16 cellular contexts compared by ENCODE assay signal in genomic region chr4:141425124-141425523, GRCh38.
DNase-seq lines count a peak whose midpoint lies in the region; ATAC-seq and TF ChIP-seq lines count a peak whose summit lies in the region.
"Had no signal": no experiment of that assay in that cellular context is flagged by ENCODE, and none has a peak within 500 bp of the region (broad histone marks: within the 10 kb centered on the region; RNA-seq: fewer than 3 reads in every experiment).

No MANE protein-coding gene starts in this region.

- H3K4me1 ChIP-seq in heart left ventricle (peaks cover 0 to 17% (median 0%) of the 10 kb centered on the region in 12 donors), right atrium auricular region (no peaks in the 10 kb centered on the region)
- H3K4me1 ChIP-seq: SJCRH30, testis had no signal

- intact Hi-C loops in heart left ventricle (cut with DNase I) = no loop called here

- TF ChIP-seq CTCF in heart left ventricle (IDR thresholded peaks at IDR 0.05) (no peak), right atrium auricular region (IDR thresholded peaks at IDR 0.05) (no peak), glutamatergic neuron (IDR thresholded peaks at IDR 0.05; ENCODE audit: partially characterized antibody, unreplicated experiment) (no peak)

- no peak for TF ChIP-seq POLR2A in heart left ventricle (IDR thresholded peaks at IDR 0.05)

- WGBS in heart left ventricle, 4 donors = 24 to 36% (median 25%) methylated on average over 1 of the region's 1 CpG

- no peak overlapping the region for H3K4me3 ChIP-seq in heart left ventricle
- H3K4me3 ChIP-seq in right atrium auricular region = no peak overlapping the region
- H3K4me3 ChIP-seq: cardiac muscle cell, SJCRH30, testis had no signal

- H3K4me1 Mint-ChIP-seq in glutamatergic neuron (ENCODE audit: low read depth, unreplicated experiment) = no peaks in the 10 kb centered on the region
- H3K4me1 Mint-ChIP-seq: activated CD4-positive, alpha-beta memory T cell treated with anti-CD3 and anti-CD28 coated beads, Interleukin-2, amount 10 ng/mL, durations not matched to agents 7 days and 5 days; memory B cell had no signal

- ATAC-seq in heart left ventricle (peak in 3 of 4 donors; percentile 52 to 85 (median 84)), GM21619 (IDR thresholded peaks at IDR 0.05; ENCODE audit: unreplicated experiment) (no peak)

- H3K9me3 ChIP-seq in heart left ventricle (peaks cover 0 to 14% (median 0%) of the 10 kb centered on the region in 12 donors), right atrium auricular region (peaks cover 0 to 7% of the 10 kb centered on the region in 2 donors)
- H3K9me3 ChIP-seq: SJCRH30, testis had no signal

- H3K27me3 Mint-ChIP-seq in glutamatergic neuron (ENCODE audit: unreplicated experiment) = no peaks in the 10 kb centered on the region

- DNase-seq in heart left ventricle (no peak), right atrium auricular region (ENCODE audit: low spot score) (no peak), amniotic epithelial cell (ENCODE audit: low read depth) (peak; percentile 80), fibroblast of the conjunctiva (ENCODE audit: low read depth) (peak; percentile 37), smooth muscle cell of the brain vasculature (ENCODE audit: low read depth, low spot score) (peak; percentile 52), glutamatergic neuron (no peak), NCI-H2171 (lab: John Stamatoyannopoulos, UW) (no peak)
- DNase-seq: activated CD4-positive, alpha-beta memory T cell treated with anti-CD3 and anti-CD28 coated beads, Interleukin-2, amount 10 ng/mL, durations not matched to agents 7 days and 5 days; activated effector memory CD4-positive, alpha-beta T cell treated with Interleukin-2 at 50 U/mL for 16 hours; Calu3; SJCRH30; stimulated activated CD4-positive, alpha-beta T cell treated with anti-CD3 and anti-CD28 coated beads, Interleukin-12 subunit alpha, Interleukin-12 subunit beta, amount 100 ng/mL, for 4 hours; testis had no signal

- no peaks in the 10 kb centered on the region for H3K36me3 Mint-ChIP-seq in glutamatergic neuron (ENCODE audit: unreplicated experiment)
- H3K36me3 Mint-ChIP-seq: memory B cell had no signal

- H3K36me3 ChIP-seq in heart left ventricle (no peaks in the 10 kb centered on the region), right atrium auricular region (no peaks in the 10 kb centered on the region)
- H3K36me3 ChIP-seq: cardiac muscle cell, SJCRH30 had no signal

- H3K9me3 Mint-ChIP-seq in glutamatergic neuron (ENCODE audit: unreplicated experiment) = no peaks in the 10 kb centered on the region
- H3K9me3 Mint-ChIP-seq: activated CD4-positive, alpha-beta memory T cell treated with anti-CD3 and anti-CD28 coated beads, Interleukin-2, amount 10 ng/mL, durations not matched to agents 7 days and 5 days had no signal

- no peak overlapping the region for H3K27ac Mint-ChIP-seq in glutamatergic neuron (ENCODE audit: unreplicated experiment)
- H3K27ac Mint-ChIP-seq: activated CD4-positive, alpha-beta memory T cell treated with anti-CD3 and anti-CD28 coated beads, Interleukin-2, amount 10 ng/mL, durations not matched to agents 7 days and 5 days; memory B cell had no signal

- no peak overlapping the region for H3K27ac ChIP-seq in heart left ventricle
- no peak overlapping the region for H3K27ac ChIP-seq in right atrium auricular region
- H3K27ac ChIP-seq: cardiac muscle cell, SJCRH30, testis had no signal

- no peaks in the 10 kb centered on the region for H3K27me3 ChIP-seq in heart left ventricle
- no peaks in the 10 kb centered on the region for H3K27me3 ChIP-seq in right atrium auricular region
- H3K27me3 ChIP-seq: cardiac muscle cell, SJCRH30, testis had no signal

- no peak overlapping the region for H3K4me3 Mint-ChIP-seq in glutamatergic neuron (ENCODE audit: unreplicated experiment)
- H3K4me3 Mint-ChIP-seq: activated CD4-positive, alpha-beta memory T cell treated with anti-CD3 and anti-CD28 coated beads, Interleukin-2, amount 10 ng/mL, durations not matched to agents 7 days and 5 days; memory B cell had no signal

Comparison
In these comparisons a context has a peak if more than half of its experiments do, and no peak if none do; other contexts are left out.
1. DNase-seq: peak in amniotic epithelial cell (single experiment), fibroblast of the conjunctiva (single experiment) and smooth muscle cell of the brain vasculature (single experiment); none in heart left ventricle (0 of 5), right atrium auricular region (single experiment), glutamatergic neuron (single experiment) and NCI-H2171 (single experiment).